ENCODE assay signal across 1 cellular context in genomic region chr17:78977992-78978973, GRCh38.
TF ChIP-seq lines count a peak whose summit lies in the region.

No MANE protein-coding gene starts in this region.

TF ChIP-seq in HepG2, 621 proteins besides CTCF, POLR2A, EP300 and RAD21 (continued from another document and continues in another):
- TF ChIP-seq PCBP1 (IDR thresholded peaks at IDR 0.05; ENCODE audit: borderline replicate concordance, low read depth, low read length) (0 out of 2 replicates have a peak, but pooled peaks have one; percentile 39), GATAD2A (CRISPR knock-in tag; IDR thresholded peaks at IDR 0.05) (0 out of 2 replicates have a peak, but pooled peaks have one; percentile 19), ZFP1 (CRISPR knock-in tag; IDR thresholded peaks at IDR 0.05) (no peak), DNMT1 (CRISPR knock-in tag; IDR thresholded peaks at IDR 0.05) (no peak), MTA3 (CRISPR knock-in tag; IDR thresholded peaks at IDR 0.05) (no peak), RFXAP (CRISPR knock-in tag; IDR thresholded peaks at IDR 0.05; ENCODE audit: borderline replicate concordance) (no peak), ZNF362 (CRISPR knock-in tag; IDR thresholded peaks at IDR 0.05; ENCODE audit: borderline replicate concordance) (no peak), ZFAT (CRISPR knock-in tag; conservative IDR thresholded peaks at IDR 0.05) (no peak), PHF8 (CRISPR knock-in tag; IDR thresholded peaks at IDR 0.05) (0 out of 2 replicates have a peak, but pooled peaks have one; percentile 19), GPN1 (CRISPR knock-in tag; IDR thresholded peaks at IDR 0.05; ENCODE audit: borderline replicate concordance) (no peak), MLLT10 (CRISPR knock-in tag; IDR thresholded peaks at IDR 0.05) (no peak), ZFY (CRISPR knock-in tag; IDR thresholded peaks at IDR 0.05) (peak; percentile 53), RBFOX2 (IDR thresholded peaks at IDR 0.05; ENCODE audit: low read depth, low read length) (0 out of 2 replicates have a peak, but pooled peaks have one; percentile 21), ZBTB42 (CRISPR knock-in tag; IDR thresholded peaks at IDR 0.05) (no peak), NR0B2 (CRISPR knock-in tag; IDR thresholded peaks at IDR 0.05) (no peak), KAT7 (CRISPR knock-in tag; IDR thresholded peaks at IDR 0.05; ENCODE audit: borderline replicate concordance) (no peak), IKZF5 (CRISPR knock-in tag; IDR thresholded peaks at IDR 0.05) (no peak), KDM2A (CRISPR knock-in tag; IDR thresholded peaks at IDR 0.05; ENCODE audit: borderline replicate concordance, low read depth) (peak; percentile 17; the same call in 1 of the 2 replicates), MYNN (CRISPR knock-in tag; IDR thresholded peaks at IDR 0.05; ENCODE audit: low read depth) (no peak), RFX3 (CRISPR knock-in tag; IDR thresholded peaks at IDR 0.05) (no peak), HOXA9 (CRISPR knock-in tag; IDR thresholded peaks at IDR 0.05; ENCODE audit: borderline replicate concordance) (no peak), BCL3 (CRISPR knock-in tag; IDR thresholded peaks at IDR 0.05) (peak; percentile 29; the same call in 1 of the 2 replicates), GTF3A (CRISPR knock-in tag; conservative IDR thresholded peaks at IDR 0.05) (no peak), ZNF329 (CRISPR knock-in tag; IDR thresholded peaks at IDR 0.05; ENCODE audit: low read depth) (no peak), EEA1 (CRISPR knock-in tag; IDR thresholded peaks at IDR 0.05; ENCODE audit: borderline replicate concordance) (no peak), ZNF572 (CRISPR knock-in tag; IDR thresholded peaks at IDR 0.05) (peak; percentile 66; the same call in 1 of the 2 replicates), ZNF225 (CRISPR knock-in tag; IDR thresholded peaks at IDR 0.05) (no peak), LCORL (IDR thresholded peaks at IDR 0.05) (no peak), LCORL (CRISPR knock-in tag; IDR thresholded peaks at IDR 0.05) (no peak), ZNF33B (CRISPR knock-in tag; IDR thresholded peaks at IDR 0.05) (no peak), CCDC6 (CRISPR knock-in tag; IDR thresholded peaks at IDR 0.05) (no peak), ZNF335 (CRISPR knock-in tag; IDR thresholded peaks at IDR 0.05) (no peak), RFXANK (CRISPR knock-in tag; IDR thresholded peaks at IDR 0.05) (no peak), ZFP36L1 (CRISPR knock-in tag; IDR thresholded peaks at IDR 0.05) (0 out of 2 replicates have a peak, but pooled peaks have one; percentile 55), HNRNPUL1 (IDR thresholded peaks at IDR 0.05; ENCODE audit: low read depth, low read length) (no peak), NFKB2 (CRISPR knock-in tag; IDR thresholded peaks at IDR 0.05; ENCODE audit: borderline replicate concordance) (no peak)
- TF ChIP-seq, protein P1, sequence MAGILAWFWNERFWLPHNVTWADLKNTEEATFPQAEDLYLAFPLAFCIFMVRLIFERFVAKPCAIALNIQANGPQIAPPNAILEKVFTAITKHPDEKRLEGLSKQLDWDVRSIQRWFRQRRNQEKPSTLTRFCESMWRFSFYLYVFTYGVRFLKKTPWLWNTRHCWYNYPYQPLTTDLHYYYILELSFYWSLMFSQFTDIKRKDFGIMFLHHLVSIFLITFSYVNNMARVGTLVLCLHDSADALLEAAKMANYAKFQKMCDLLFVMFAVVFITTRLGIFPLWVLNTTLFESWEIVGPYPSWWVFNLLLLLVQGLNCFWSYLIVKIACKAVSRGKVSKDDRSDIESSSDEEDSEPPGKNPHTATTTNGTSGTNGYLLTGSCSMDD (CRISPR knock-in tag; IDR thresholded peaks at IDR 0.05), result 0 out of 2 replicates have a peak, but pooled peaks have one; percentile 28
- TF ChIP-seq, protein P2, sequence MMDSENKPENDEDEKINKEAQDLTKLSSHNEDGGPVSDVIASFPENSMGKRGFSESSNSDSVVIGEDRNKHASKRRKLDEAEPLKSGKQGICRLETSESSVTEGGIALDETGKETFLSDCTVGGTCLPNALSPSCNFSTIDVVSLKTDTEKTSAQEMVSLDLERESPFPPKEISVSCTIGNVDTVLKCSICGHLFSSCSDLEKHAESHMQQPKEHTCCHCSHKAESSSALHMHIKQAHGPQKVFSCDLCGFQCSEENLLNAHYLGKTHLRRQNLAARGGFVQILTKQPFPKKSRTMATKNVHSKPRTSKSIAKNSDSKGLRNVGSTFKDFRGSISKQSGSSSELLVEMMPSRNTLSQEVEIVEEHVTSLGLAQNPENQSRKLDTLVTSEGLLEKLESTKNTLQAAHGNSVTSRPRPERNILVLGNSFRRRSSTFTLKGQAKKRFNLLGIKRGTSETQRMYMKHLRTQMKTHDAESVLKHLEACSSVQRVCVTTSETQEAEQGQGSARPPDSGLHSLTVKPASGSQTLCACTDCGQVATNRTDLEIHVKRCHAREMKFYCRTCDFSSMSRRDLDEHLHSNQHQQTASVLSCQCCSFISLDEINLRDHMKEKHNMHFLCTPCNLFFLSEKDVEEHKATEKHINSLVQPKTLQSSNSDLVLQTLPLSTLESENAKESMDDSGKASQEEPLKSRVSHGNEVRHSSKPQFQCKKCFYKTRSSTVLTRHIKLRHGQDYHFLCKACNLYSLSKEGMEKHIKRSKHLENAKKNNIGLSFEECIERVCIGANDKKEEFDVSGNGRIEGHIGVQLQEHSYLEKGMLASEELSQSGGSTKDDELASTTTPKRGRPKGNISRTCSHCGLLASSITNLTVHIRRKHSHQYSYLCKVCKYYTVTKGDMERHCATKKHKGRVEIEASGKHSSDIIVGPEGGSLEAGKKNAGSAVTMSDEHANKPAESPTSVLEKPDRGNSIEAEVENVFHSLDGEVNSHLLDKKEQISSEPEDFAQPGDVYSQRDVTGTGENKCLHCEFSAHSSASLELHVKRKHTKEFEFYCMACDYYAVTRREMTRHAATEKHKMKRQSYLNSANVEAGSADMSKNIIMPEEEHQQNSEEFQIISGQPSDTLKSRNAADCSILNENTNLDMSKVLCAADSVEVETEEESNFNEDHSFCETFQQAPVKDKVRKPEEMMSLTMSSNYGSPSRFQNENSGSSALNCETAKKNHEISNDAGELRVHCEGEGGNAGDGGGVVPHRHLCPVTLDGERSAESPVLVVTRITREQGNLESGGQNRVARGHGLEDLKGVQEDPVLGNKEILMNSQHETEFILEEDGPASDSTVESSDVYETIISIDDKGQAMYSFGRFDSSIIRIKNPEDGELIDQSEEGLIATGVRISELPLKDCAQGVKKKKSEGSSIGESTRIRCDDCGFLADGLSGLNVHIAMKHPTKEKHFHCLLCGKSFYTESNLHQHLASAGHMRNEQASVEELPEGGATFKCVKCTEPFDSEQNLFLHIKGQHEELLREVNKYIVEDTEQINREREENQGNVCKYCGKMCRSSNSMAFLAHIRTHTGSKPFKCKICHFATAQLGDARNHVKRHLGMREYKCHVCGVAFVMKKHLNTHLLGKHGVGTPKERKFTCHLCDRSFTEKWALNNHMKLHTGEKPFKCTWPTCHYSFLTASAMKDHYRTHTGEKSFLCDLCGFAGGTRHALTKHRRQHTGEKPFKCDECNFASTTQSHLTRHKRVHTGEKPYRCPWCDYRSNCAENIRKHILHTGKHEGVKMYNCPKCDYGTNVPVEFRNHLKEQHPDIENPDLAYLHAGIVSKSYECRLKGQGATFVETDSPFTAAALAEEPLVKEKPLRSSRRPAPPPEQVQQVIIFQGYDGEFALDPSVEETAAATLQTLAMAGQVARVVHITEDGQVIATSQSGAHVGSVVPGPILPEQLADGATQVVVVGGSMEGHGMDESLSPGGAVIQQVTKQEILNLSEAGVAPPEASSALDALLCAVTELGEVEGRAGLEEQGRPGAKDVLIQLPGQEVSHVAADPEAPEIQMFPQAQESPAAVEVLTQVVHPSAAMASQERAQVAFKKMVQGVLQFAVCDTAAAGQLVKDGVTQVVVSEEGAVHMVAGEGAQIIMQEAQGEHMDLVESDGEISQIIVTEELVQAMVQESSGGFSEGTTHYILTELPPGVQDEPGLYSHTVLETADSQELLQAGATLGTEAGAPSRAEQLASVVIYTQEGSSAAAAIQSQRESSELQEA (CRISPR knock-in tag; IDR thresholded peaks at IDR 0.05; ENCODE audit: not compliant biosample characterization), result no peak
- TF ChIP-seq, protein P3, sequence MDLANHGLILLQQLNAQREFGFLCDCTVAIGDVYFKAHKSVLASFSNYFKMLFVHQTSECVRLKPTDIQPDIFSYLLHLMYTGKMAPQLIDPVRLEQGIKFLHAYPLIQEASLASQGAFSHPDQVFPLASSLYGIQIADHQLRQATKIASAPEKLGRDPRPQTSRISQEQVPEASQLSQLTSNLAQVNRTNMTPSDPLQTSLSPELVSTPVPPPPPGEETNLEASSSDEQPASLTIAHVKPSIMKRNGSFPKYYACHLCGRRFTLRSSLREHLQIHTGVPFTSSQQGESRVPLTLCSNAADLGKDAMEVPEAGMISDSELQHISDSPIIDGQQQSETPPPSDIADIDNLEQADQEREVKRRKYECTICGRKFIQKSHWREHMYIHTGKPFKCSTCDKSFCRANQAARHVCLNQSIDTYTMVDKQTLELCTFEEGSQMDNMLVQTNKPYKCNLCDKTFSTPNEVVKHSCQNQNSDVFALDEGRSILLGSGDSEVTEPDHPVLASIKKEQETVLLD (CRISPR knock-in tag; IDR thresholded peaks at IDR 0.05; ENCODE audit: low read depth), result no peak
- TF ChIP-seq, protein P4, sequence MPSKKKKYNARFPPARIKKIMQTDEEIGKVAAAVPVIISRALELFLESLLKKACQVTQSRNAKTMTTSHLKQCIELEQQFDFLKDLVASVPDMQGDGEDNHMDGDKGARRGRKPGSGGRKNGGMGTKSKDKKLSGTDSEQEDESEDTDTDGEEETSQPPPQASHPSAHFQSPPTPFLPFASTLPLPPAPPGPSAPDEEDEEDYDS (CRISPR knock-in tag; IDR thresholded peaks at IDR 0.05), result no peak
- TF ChIP-seq, protein P5, sequence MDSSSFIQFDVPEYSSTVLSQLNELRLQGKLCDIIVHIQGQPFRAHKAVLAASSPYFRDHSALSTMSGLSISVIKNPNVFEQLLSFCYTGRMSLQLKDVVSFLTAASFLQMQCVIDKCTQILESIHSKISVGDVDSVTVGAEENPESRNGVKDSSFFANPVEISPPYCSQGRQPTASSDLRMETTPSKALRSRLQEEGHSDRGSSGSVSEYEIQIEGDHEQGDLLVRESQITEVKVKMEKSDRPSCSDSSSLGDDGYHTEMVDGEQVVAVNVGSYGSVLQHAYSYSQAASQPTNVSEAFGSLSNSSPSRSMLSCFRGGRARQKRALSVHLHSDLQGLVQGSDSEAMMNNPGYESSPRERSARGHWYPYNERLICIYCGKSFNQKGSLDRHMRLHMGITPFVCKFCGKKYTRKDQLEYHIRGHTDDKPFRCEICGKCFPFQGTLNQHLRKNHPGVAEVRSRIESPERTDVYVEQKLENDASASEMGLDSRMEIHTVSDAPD (CRISPR knock-in tag; IDR thresholded peaks at IDR 0.05), result no peak
- TF ChIP-seq, protein P6, sequence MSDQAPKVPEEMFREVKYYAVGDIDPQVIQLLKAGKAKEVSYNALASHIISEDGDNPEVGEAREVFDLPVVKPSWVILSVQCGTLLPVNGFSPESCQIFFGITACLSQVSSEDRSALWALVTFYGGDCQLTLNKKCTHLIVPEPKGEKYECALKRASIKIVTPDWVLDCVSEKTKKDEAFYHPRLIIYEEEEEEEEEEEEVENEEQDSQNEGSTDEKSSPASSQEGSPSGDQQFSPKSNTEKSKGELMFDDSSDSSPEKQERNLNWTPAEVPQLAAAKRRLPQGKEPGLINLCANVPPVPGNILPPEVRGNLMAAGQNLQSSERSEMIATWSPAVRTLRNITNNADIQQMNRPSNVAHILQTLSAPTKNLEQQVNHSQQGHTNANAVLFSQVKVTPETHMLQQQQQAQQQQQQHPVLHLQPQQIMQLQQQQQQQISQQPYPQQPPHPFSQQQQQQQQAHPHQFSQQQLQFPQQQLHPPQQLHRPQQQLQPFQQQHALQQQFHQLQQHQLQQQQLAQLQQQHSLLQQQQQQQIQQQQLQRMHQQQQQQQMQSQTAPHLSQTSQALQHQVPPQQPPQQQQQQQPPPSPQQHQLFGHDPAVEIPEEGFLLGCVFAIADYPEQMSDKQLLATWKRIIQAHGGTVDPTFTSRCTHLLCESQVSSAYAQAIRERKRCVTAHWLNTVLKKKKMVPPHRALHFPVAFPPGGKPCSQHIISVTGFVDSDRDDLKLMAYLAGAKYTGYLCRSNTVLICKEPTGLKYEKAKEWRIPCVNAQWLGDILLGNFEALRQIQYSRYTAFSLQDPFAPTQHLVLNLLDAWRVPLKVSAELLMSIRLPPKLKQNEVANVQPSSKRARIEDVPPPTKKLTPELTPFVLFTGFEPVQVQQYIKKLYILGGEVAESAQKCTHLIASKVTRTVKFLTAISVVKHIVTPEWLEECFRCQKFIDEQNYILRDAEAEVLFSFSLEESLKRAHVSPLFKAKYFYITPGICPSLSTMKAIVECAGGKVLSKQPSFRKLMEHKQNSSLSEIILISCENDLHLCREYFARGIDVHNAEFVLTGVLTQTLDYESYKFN (CRISPR knock-in tag; conservative IDR thresholded peaks at IDR 0.05), result no peak
